ENCODE assay signal across 8 cellular contexts in the genomic region with DNA sequence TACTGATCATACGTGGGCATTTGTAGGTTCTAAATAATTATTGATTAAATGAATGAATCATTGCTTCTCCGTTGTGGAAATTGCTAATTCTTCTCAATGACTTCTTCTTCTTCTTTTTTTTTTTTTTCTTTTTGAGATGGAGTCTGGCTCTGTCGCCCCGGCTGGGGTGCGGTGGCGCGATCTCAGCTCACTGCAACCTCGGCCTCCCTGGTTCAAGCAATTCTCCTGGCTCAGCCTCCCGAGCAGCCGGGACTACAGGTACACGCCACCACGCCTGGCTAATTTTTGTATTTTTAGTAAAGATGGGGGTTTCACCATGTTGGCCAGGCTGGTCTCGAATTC. TPM values are rescaled to one million over a fixed set of nuclear protein-coding genes. Genes with fewer than 3 reads are reported as not detected.
DNase-seq lines count a peak whose midpoint lies in the region; ATAC-seq, FAIRE-seq and TF ChIP-seq lines count a peak whose summit lies in the region.
"Not testable (repeated sequence)": the region's sequence is repeated elsewhere in the genome, so short reads cannot be mapped to it uniquely, and the experiment has no call there.

No MANE protein-coding gene starts in this region.

- H3K14ac ChIP-seq in H1 (ENCODE audit: insufficient read length), result not testable (repeated sequence)

- POLR2A ChIA-PET in HCT116 (lab: Charles Lee); PC-3 (lab: Charles Lee; ENCODE audit: unreplicated experiment); H1 (lab: Charles Lee; ENCODE audit: partially characterized antibody): not testable (repeated sequence)

- not testable (repeated sequence) for H3K23ac ChIP-seq in H1 (ENCODE audit: insufficient read length)

- not testable (repeated sequence) for H3K9me1 ChIP-seq in keratinocyte (ENCODE audit: control insufficient read depth, extremely low read depth, insufficient read depth, low read length)

- not testable (repeated sequence) for ATAC-seq in HCT116; PC-3; activated T-helper 17 cell treated with anti-CD3 and anti-CD28 coated beads, Interleukin-2, amount 50 U/mL, for 72 hours (replicated peaks)

- peaks cover 53% of the 10 kb centered on the region for H3K36me3 Mint-ChIP-seq in activated T-helper 17 cell treated with anti-CD3 and anti-CD28 coated beads, Interleukin-2, amount 50 U/mL, for 72 hours (ENCODE audit: low read depth)

- not testable (repeated sequence) for H3K18ac ChIP-seq in H1 (ENCODE audit: extremely low read depth, low read length)

- H4K20me1 ChIP-seq in BLaER1 treated with 17β-estradiol and CSF1 and Interleukin-3, amounts not matched to agents 10 nM and 100 nM, result peaks cover 43 to 100% (median 99%) of the 10 kb centered on the region in 11 experiments; a peak in 21 of 22 replicates
- H4K20me1 ChIP-seq in HCT116 (ENCODE audit: insufficient read depth) (peaks cover 36% of the 10 kb centered on the region; the same call in 1 of the 2 replicates), H1 (replicated peaks in 1 of 2; ENCODE audit: control insufficient read depth in 1 of 2, insufficient read depth in 2 of 2, low read length in 2 of 2) (peaks cover 14 to 16% of the 10 kb centered on the region in 2 experiments)
- H4K20me1 ChIP-seq in PC-3 (ENCODE audit: low read length); keratinocyte (ENCODE audit: control insufficient read depth, extremely low read depth, insufficient read depth, low read length); osteoblast (ENCODE audit: insufficient read depth, low read length): not testable (repeated sequence)

- DNase-seq in HCT116 (ENCODE audit: low read depth, low spot score); PC-3; H1 (ENCODE audit: low read depth in 1 of 2, low spot score in 2 of 2); keratinocyte (ENCODE audit: low read depth, low spot score); osteoblast (ENCODE audit: insufficient read length, low spot score, missing footprints); stomach: not testable (repeated sequence)

- H2BK15ac ChIP-seq in H1 (ENCODE audit: low read length), result not testable (repeated sequence)

- H4K5ac ChIP-seq in H1 (ENCODE audit: insufficient read length, low read depth, low read length), result not testable (repeated sequence)

- H3K27ac ChIP-seq in BLaER1 treated with 17β-estradiol and CSF1 and Interleukin-3, amounts not matched to agents 10 nM and 100 nM, result peak overlapping the region in 8 of 11 experiments; percentile 9 to 60 (median 38); a peak in 11 of 22 replicates
- H3K27ac ChIP-seq in HCT116 (ENCODE audit: low read depth, low read length), result peak overlapping the region; percentile 69
- peak overlapping the region; percentile 95 for H3K27ac ChIP-seq in PC-3 (ENCODE audit: low read length)
- not testable (repeated sequence) for H3K27ac ChIP-seq in H1 (ENCODE audit: low read depth, low read length)
- H3K27ac ChIP-seq in keratinocyte (ENCODE audit: control insufficient read depth, insufficient read depth, low read length), result peak overlapping the region; percentile 88
- peak overlapping the region; percentile 52 for H3K27ac ChIP-seq in osteoblast (ENCODE audit: low read depth, low read length)
- H3K27ac ChIP-seq in stomach, result peak overlapping the region in 4 of 5 donors; percentile 32 to 74 (median 60)

- RAD21 ChIA-PET in HCT116 (lab: Charles Lee; ENCODE audit: low non-redundant PET in 1 of 2, low total read pairs in 2 of 2, uncharacterized antibody in 2 of 2, unreplicated experiment in 2 of 2), result not testable (repeated sequence)

- not testable (repeated sequence) for H3K23me2 ChIP-seq in H1 (ENCODE audit: low read depth, low read length)

- peaks cover 100% of the 10 kb centered on the region for H3K79me2 ChIP-seq in HCT116 (ENCODE audit: insufficient read depth, low read length)
- H3K79me2 ChIP-seq in PC-3 (ENCODE audit: low read length), result peaks cover 89% of the 10 kb centered on the region
- peaks cover 3 to 97% of the 10 kb centered on the region in 2 experiments; a peak in 3 of 4 replicates for H3K79me2 ChIP-seq in H1 (ENCODE audit: control insufficient read depth in 1 of 2, insufficient read depth in 2 of 2, low read length in 2 of 2)
- H3K79me2 ChIP-seq in keratinocyte (ENCODE audit: control insufficient read depth, insufficient read depth, low read length), result peaks cover 86% of the 10 kb centered on the region
- H3K79me2 ChIP-seq in osteoblast (ENCODE audit: insufficient read depth, low read length), result peaks cover 90% of the 10 kb centered on the region

- H3K4ac ChIP-seq in H1 (replicated peaks; ENCODE audit: insufficient read length, low read depth, low read length), result not testable (repeated sequence)

- not testable (repeated sequence) for H2AFZ ChIP-seq in HCT116 (ENCODE audit: low read depth, low read length, poor library complexity, severe bottlenecking); PC-3 (ENCODE audit: low read length); H1 (ENCODE audit: low read length); keratinocyte (ENCODE audit: control insufficient read depth, low read length); osteoblast (ENCODE audit: low read length)

- not testable (repeated sequence) for BruUV-seq in HCT116 (replicated peaks; lab: Mats Ljungman, UMichigan); PC-3 (replicated peaks; lab: Mats Ljungman, UMichigan)

- H3K4me1 Mint-ChIP-seq in activated T-helper 17 cell treated with anti-CD3 and anti-CD28 coated beads, Interleukin-2, amount 50 U/mL, for 72 hours, result peaks cover 33% of the 10 kb centered on the region

- H3K27me3 Mint-ChIP-seq in activated T-helper 17 cell treated with anti-CD3 and anti-CD28 coated beads, Interleukin-2, amount 50 U/mL, for 72 hours, result not testable (repeated sequence)

- TF ChIP-seq EP300 in H1 (IDR thresholded peaks at IDR 0.05; ENCODE audit: borderline replicate concordance in 1 of 2, low read depth in 2 of 2, low read length in 2 of 2); stomach (IDR thresholded peaks at IDR 0.05): not testable (repeated sequence)

- peaks cover 72 to 94% (median 78%) of the 10 kb centered on the region in 10 experiments for H3K4me1 ChIP-seq in BLaER1 treated with 17β-estradiol and CSF1 and Interleukin-3, amounts not matched to agents 10 nM and 100 nM
- H3K4me1 ChIP-seq in HCT116 (ENCODE audit: control insufficient read depth in 1 of 2, insufficient read depth in 2 of 2, low read length in 2 of 2) (peaks cover 60 to 78% of the 10 kb centered on the region in 2 experiments), PC-3 (ENCODE audit: insufficient read depth, low read length) (peaks cover 80% of the 10 kb centered on the region), H1 (replicated peaks in 1 of 4; ENCODE audit: control insufficient read depth in 3 of 4, insufficient read depth in 4 of 4, low read length in 3 of 4) (peaks cover 7 to 20% (median 18%) of the 10 kb centered on the region in 4 experiments), keratinocyte (ENCODE audit: control insufficient read depth, extremely low read depth, insufficient read depth, low read length) (peaks cover 68% of the 10 kb centered on the region), osteoblast (ENCODE audit: insufficient read depth, low read length) (peaks cover 23% of the 10 kb centered on the region), stomach (peaks cover 43 to 94% (median 66%) of the 10 kb centered on the region in 4 donors)

- H3K9ac ChIP-seq in BLaER1 treated with 17β-estradiol and CSF1 and Interleukin-3, amounts not matched to agents 10 nM and 100 nM, result 0 out of 22 replicates have a peak overlapping the region, but pooled peaks of 1 of the 11 experiments have one; percentile 11
- peak overlapping the region; percentile 22 for H3K9ac ChIP-seq in HCT116 (ENCODE audit: low read length)
- H3K9ac ChIP-seq in PC-3 (ENCODE audit: low read length), result peak overlapping the region; percentile 74
- H3K9ac ChIP-seq in H1 (replicated peaks in 1 of 4; ENCODE audit: extremely low read depth in 1 of 4, low read depth in 3 of 4, low read length in 3 of 4), result not testable (repeated sequence)
- peak overlapping the region; percentile 57 for H3K9ac ChIP-seq in keratinocyte (ENCODE audit: control insufficient read depth, extremely low read depth, insufficient read depth, low read length)

- not testable (repeated sequence) for FAIRE-seq in H1 (lab: Jason Lieb, UNC); keratinocyte (lab: Jason Lieb, UNC)

- H3K9me3 Mint-ChIP-seq in activated T-helper 17 cell treated with anti-CD3 and anti-CD28 coated beads, Interleukin-2, amount 50 U/mL, for 72 hours, result not testable (repeated sequence)

- not testable (repeated sequence) for H3K9me3 ChIP-seq in BLaER1 treated with 17β-estradiol and CSF1 and Interleukin-3, amounts not matched to agents 10 nM and 100 nM (replicated peaks in 1 of 11); HCT116 (ENCODE audit: control insufficient read depth in 1 of 2, insufficient read depth in 1 of 2, low read depth in 1 of 2, low read length in 2 of 2); PC-3 (ENCODE audit: low read length); H1 (ENCODE audit: insufficient read depth in 2 of 2, low read depth in 1 of 2, low read length in 1 of 2); keratinocyte (ENCODE audit: control insufficient read depth, low read depth, low read length); osteoblast (ENCODE audit: low read depth, low read length); stomach

- H4K91ac ChIP-seq in H1 (replicated peaks; ENCODE audit: insufficient read length, low read length), result not testable (repeated sequence)

- 94% methylated on average over 13 of the region's 13 CpGs; no CpG with 5 or more reads in 1 of the 2 experiments for WGBS in H1 (ENCODE audit: extremely low coverage in 1 of 2, insufficient coverage in 1 of 2, insufficient read length in 1 of 2, insufficient replicate concordance in 2 of 2, low coverage in 1 of 2, low lambda C conversion rate in 2 of 2, missing lambda C conversion rate in 1 of 2), 2 experiments
- WGBS in stomach, 5 donors, result 91 to 96% (median 95%) methylated on average over 13 of the region's 13 CpGs

- not testable (repeated sequence) for H3F3A ChIP-seq in PC-3 (ENCODE audit: low read length, unreplicated experiment)

- not testable (repeated sequence) for H3K4me3 ChIP-seq in BLaER1 treated with 17β-estradiol and CSF1 and Interleukin-3, amounts not matched to agents 10 nM and 100 nM; HCT116 (replicated peaks in 1 of 2; ENCODE audit: low read depth in 1 of 2, low read length in 2 of 2); H1 (ENCODE audit: extremely low read depth in 1 of 4, insufficient read depth in 2 of 4, low read depth in 3 of 4, low read length in 4 of 4); keratinocyte (ENCODE audit: control insufficient read depth in 2 of 3, extremely low read depth in 1 of 3, insufficient read depth in 2 of 3, low read depth in 1 of 3, low read length in 3 of 3); osteoblast (ENCODE audit: insufficient read depth, low read length); stomach
- H3K4me3 ChIP-seq in PC-3 (ENCODE audit: low read length), result peak overlapping the region; percentile 57; the same call in 1 of the 2 replicates

- H3K27me3 ChIP-seq in BLaER1 treated with 17β-estradiol and CSF1 and Interleukin-3, amounts not matched to agents 10 nM and 100 nM; HCT116 (ENCODE audit: insufficient read depth, low read length); PC-3 (ENCODE audit: low read length); H1 (replicated peaks in 1 of 4; ENCODE audit: control insufficient read depth in 3 of 4, extremely low read depth in 1 of 4, insufficient read depth in 3 of 4, low read length in 3 of 4); keratinocyte (ENCODE audit: control insufficient read depth, extremely low read depth, insufficient read depth, low read length); osteoblast (ENCODE audit: insufficient read depth, low read length); stomach: not testable (repeated sequence)

- TF ChIP-seq RAD21 in HCT116 (IDR thresholded peaks at IDR 0.05; ENCODE audit: low read depth); H1 (IDR thresholded peaks at IDR 0.05 in 1 of 2, conservative IDR thresholded peaks at IDR 0.05 in 1 of 2; ENCODE audit: low read depth in 2 of 2, low read length in 2 of 2): not testable (repeated sequence)

- dilution Hi-C loops in keratinocyte (cut with MboI; ENCODE audit: extremely low pct_ligation_motif_present, low sequenced_read_pairs), result not testable (repeated sequence)

- intact Hi-C loops in HCT116 (cut with micrococcal nuclease); PC-3 (cut with micrococcal nuclease); stomach (cut with DNase I; ENCODE audit: low total_unique reads): not testable (repeated sequence)

- H2BK12ac ChIP-seq in H1 (ENCODE audit: low read depth, low read length), result not testable (repeated sequence)

- not testable (repeated sequence) for H3K4me3 Mint-ChIP-seq in activated T-helper 17 cell treated with anti-CD3 and anti-CD28 coated beads, Interleukin-2, amount 50 U/mL, for 72 hours

- CTCF ChIA-PET in HCT116 (lab: Charles Lee), result interaction anchor here (1.1 kb wide), 1 partner anchor 108 kb away, joined by 3 read pairs; no protein-coding TSS in a partner anchor
- CTCF ChIA-PET in PC-3 (lab: Charles Lee), result interaction anchor here (0.5 kb wide), 1 partner anchor 171 kb away, joined by 6 read pairs; no protein-coding TSS in a partner anchor
- CTCF ChIA-PET in H1 (lab: Charles Lee; ENCODE audit: partially characterized antibody), result interaction anchor here (1.3 to 13.2 kb wide), 3 partner anchors 15 to 60 kb away, joined by 4 to 137 read pairs (median 7); no protein-coding TSS in a partner anchor

- H3K79me1 ChIP-seq in H1 (ENCODE audit: low read depth, low read length), result not testable (repeated sequence)

- H3K27ac Mint-ChIP-seq in activated T-helper 17 cell treated with anti-CD3 and anti-CD28 coated beads, Interleukin-2, amount 50 U/mL, for 72 hours, result peak overlapping the region; percentile 28

- not testable (repeated sequence) for H3K56ac ChIP-seq in H1 (replicated peaks; ENCODE audit: insufficient read length, low read depth, low read length)

- H2BK5ac ChIP-seq in H1 (ENCODE audit: low read depth, low read length), result 0 out of 2 replicates have a peak overlapping the region, but pooled peaks have one; percentile 1

- H3K4me2 ChIP-seq in BLaER1 treated with 17β-estradiol and CSF1 and Interleukin-3, amounts not matched to agents 10 nM and 100 nM, result peak overlapping the region in 8 of 11 experiments; percentile 3 to 97 (median 74); a peak in 13 of 22 replicates
- H3K4me2 ChIP-seq in HCT116 (ENCODE audit: low read length), result peak overlapping the region; percentile 32
- peak overlapping the region; percentile 78 for H3K4me2 ChIP-seq in PC-3 (ENCODE audit: low read length)
- not testable (repeated sequence) for H3K4me2 ChIP-seq in H1 (ENCODE audit: insufficient read depth in 1 of 2, low read depth in 2 of 2, low read length in 2 of 2); osteoblast (ENCODE audit: insufficient read depth, low read length)
- peak overlapping the region; percentile 84 for H3K4me2 ChIP-seq in keratinocyte (ENCODE audit: control insufficient read depth, extremely low read depth, insufficient read depth, low read depth, low read length)

- H3K9me2 ChIP-seq in HCT116 (ENCODE audit: insufficient read depth); PC-3 (replicated peaks; ENCODE audit: low read length): not testable (repeated sequence)

- not testable (repeated sequence) for H4K8ac ChIP-seq in H1 (ENCODE audit: extremely low read depth, insufficient read depth, low read length)

- not testable (repeated sequence) for TF ChIP-seq CTCF in HCT116 (IDR thresholded peaks at IDR 0.05 in 2 of 3, conservative IDR thresholded peaks at IDR 0.05 in 1 of 3; ENCODE audit: borderline replicate concordance in 1 of 3, insufficient read depth in 1 of 3, low read depth in 2 of 3, low read length in 2 of 3); PC-3 (conservative IDR thresholded peaks at IDR 0.05; ENCODE audit: low read depth, low read length); H1 (IDR thresholded peaks at IDR 0.05; ENCODE audit: control extremely low read depth in 1 of 3, insufficient read depth in 1 of 3, low read depth in 1 of 3, low read length in 3 of 3); keratinocyte (optimal IDR thresholded peaks at IDR 0.05 in 1 of 3, IDR thresholded peaks at IDR 0.05 in 1 of 3, conservative IDR thresholded peaks at IDR 0.05 in 1 of 3; ENCODE audit: extremely low read depth in 1 of 3, insufficient read depth in 2 of 3, low read length in 3 of 3); osteoblast (IDR thresholded peaks at IDR 0.05; ENCODE audit: extremely low read depth, low read depth, low read length); stomach (IDR thresholded peaks at IDR 0.05)

- peaks cover 21 to 56% (median 48%) of the 10 kb centered on the region in 11 experiments for H3K36me3 ChIP-seq in BLaER1 treated with 17β-estradiol and CSF1 and Interleukin-3, amounts not matched to agents 10 nM and 100 nM
- peaks cover 0 to 15% of the 10 kb centered on the region in 2 experiments; a peak in 1 of 4 replicates for H3K36me3 ChIP-seq in HCT116 (ENCODE audit: control insufficient read depth in 1 of 2, insufficient read depth in 2 of 2, low read length in 2 of 2)
- peaks cover 19% of the 10 kb centered on the region for H3K36me3 ChIP-seq in PC-3 (ENCODE audit: low read depth, low read length)
- H3K36me3 ChIP-seq in H1 (ENCODE audit: control insufficient read depth in 2 of 4, insufficient read depth in 4 of 4, low read length in 3 of 4), result not testable (repeated sequence)
- peaks cover under 1 to 15% of the 10 kb centered on the region in 2 experiments for H3K36me3 ChIP-seq in keratinocyte (ENCODE audit: control insufficient read depth in 2 of 2, extremely low read depth in 1 of 2, insufficient read depth in 2 of 2, low read length in 2 of 2)
- H3K36me3 ChIP-seq in osteoblast (ENCODE audit: insufficient read depth, low read length), result peaks cover 15% of the 10 kb centered on the region
- H3K36me3 ChIP-seq in stomach, result peaks cover 0 to 13% (median 7%) of the 10 kb centered on the region in 4 donors

- TF ChIP-seq POLR2A in HCT116 (IDR thresholded peaks at IDR 0.05; ENCODE audit: borderline replicate concordance, extremely low read depth, insufficient read depth, insufficient read length); H1 (IDR thresholded peaks at IDR 0.05; ENCODE audit: control extremely low read depth in 1 of 2, low read depth in 2 of 2, low read length in 2 of 2); stomach (IDR thresholded peaks at IDR 0.05): not testable (repeated sequence)

- H2BK20ac ChIP-seq in H1 (ENCODE audit: low read length), result not testable (repeated sequence)

- not testable (repeated sequence) for H2BK120ac ChIP-seq in H1 (replicated peaks; ENCODE audit: low read depth, low read length)

- H2AK5ac ChIP-seq in H1 (ENCODE audit: low read depth, low read length), result not testable (repeated sequence)

RNA-seq across cellular contexts. Expression of a gene that starts 32.5 kb away (rescaled TPM):
- total RNA-seq in HCT116 (2021; ENCODE audit: unreplicated experiment) (175 TPM), PC-3 (2014; rRNA removed) (50.4 and 62.3 TPM in 2 replicates), osteoblast (41.8 and 43.1 TPM in 2 replicates), stomach (100 to 1,000 TPM in 1 of 5 donors, 10 to 100 TPM in 4; 37.4 to 183 (median 54.2) TPM)
- polyA plus RNA-seq in HCT116 (2012), result 141 and 170 TPM in 2 replicates
- 100 to 1,000 TPM in 1 of 2 donors, 10 to 100 TPM in 1; 93.4 to 127 TPM for total RNA-seq in activated T-helper 17 cell treated with anti-CD3 and anti-CD28 coated beads, Interleukin-2, amount 50 U/mL, for 72 hours
- total RNA-seq in H1 (2021; fragmentation: NEBNext Ultra II Directional; extraction: Animal tissue kit (Norgen Biotek cat#: 25700)), result 186 and 195 TPM in 2 replicates
- polyA plus RNA-seq in H1 (2011; rRNA removed) (171 and 224 TPM in 2 replicates), keratinocyte (75.4 to 92.0 TPM (median 79.3 TPM) in 3 replicates), stomach (10 to 100 TPM; 17.1 to 33.0 (median 22.6) TPM)
- 133 TPM for polyA plus RNA-seq in H1 (2011; cell fraction: cytosol; rRNA removed)
- 270 TPM for polyA plus RNA-seq in H1 (2011; cell fraction: nucleus; rRNA removed)
- 144 to 168 TPM (median 154 TPM) in 4 replicates for polyA plus RNA-seq in H1 (2012, experiment 1 of 2)
- polyA plus RNA-seq in H1 (2012, experiment 2 of 2), result 26.5 TPM
- polyA plus RNA-seq in H1 (2013, experiment 1 of 2), result 104 TPM
- 99.0 TPM for polyA plus RNA-seq in H1 (2013, experiment 2 of 2)
- polyA minus RNA-seq in H1 (2011; rRNA and poly(A)+ RNA removed), result 417 and 489 TPM in 2 replicates
- 122 TPM for polyA minus RNA-seq in H1 (2011; cell fraction: cytosol; rRNA and poly(A)+ RNA removed)
- polyA minus RNA-seq in H1 (2011; cell fraction: nucleus; rRNA and poly(A)+ RNA removed), result 124 TPM
- 39.3 TPM for polyA plus RNA-seq in keratinocyte (2011; ENCODE audit: low read depth)
- 58.0 and 63.5 TPM in 2 replicates for polyA plus RNA-seq in keratinocyte (2011; cell fraction: cytosol; rRNA removed)
- 76.7 and 89.7 TPM in 2 replicates for polyA plus RNA-seq in keratinocyte (2011; cell fraction: nucleus; rRNA removed)
- 47.6 and 78.5 TPM in 2 replicates for polyA plus RNA-seq in keratinocyte (2012; ENCODE audit: low replicate concordance)
- polyA minus RNA-seq in keratinocyte, result 213 to 474 TPM (median 267 TPM) in 3 replicates
- polyA minus RNA-seq in keratinocyte (2011; cell fraction: cytosol; rRNA and poly(A)+ RNA removed), result 76.7 TPM
- polyA minus RNA-seq in keratinocyte (2011; cell fraction: nucleus; rRNA and poly(A)+ RNA removed), result 61.2 and 107 TPM in 2 replicates
